Comparison of ENCODE assay signal across 30 cellular contexts in genomic region chr3:154235330-154235729, GRCh38.
A peak's percentile ranks its signal among the peaks of the same experiment; 100 is the strongest.
DNase-seq lines count a peak whose midpoint lies in the region; ATAC-seq and TF ChIP-seq lines count a peak whose summit lies in the region.
"Had no signal": no experiment of that assay in that cellular context is flagged by ENCODE, and none has a peak within 500 bp of the region (broad histone marks: within the 10 kb centered on the region; RNA-seq: fewer than 3 reads in every experiment).

No MANE protein-coding gene starts in this region.

- no peak overlapping the region for H3K4ac ChIP-seq in mesendoderm (ENCODE audit: low read depth, low read length)

- H3K9me3 Mint-ChIP-seq in endothelial cell (ENCODE audit: unreplicated experiment): no peaks in the 10 kb centered on the region
- H3K9me3 Mint-ChIP-seq: activated naive CD8-positive, alpha-beta T cell treated with anti-CD3 and anti-CD28 coated beads, Interleukin-2, amount 10 ng/mL, durations not matched to agents 7 days and 5 days; neural progenitor cell had no signal

- H3F3A ChIP-seq in PC-3 (ENCODE audit: low read length, unreplicated experiment): no peaks in the 10 kb centered on the region

- H3K79me2 ChIP-seq in PC-3 (ENCODE audit: low read length) (no peaks in the 10 kb centered on the region), mesendoderm (ENCODE audit: control insufficient read depth, insufficient read depth, low read length) (no peaks in the 10 kb centered on the region)

- H3K4me3 ChIP-seq in PC-3 (ENCODE audit: low read length) (no peak overlapping the region), mesendoderm (ENCODE audit: low read length) (no peak overlapping the region)
- H3K4me3 ChIP-seq: neural progenitor cell, sigmoid colon, thoracic aorta, uterus had no signal

- H3K4me2 ChIP-seq in PC-3 (ENCODE audit: low read length) (no peak overlapping the region), mesendoderm (ENCODE audit: low read length) (no peak overlapping the region)
- H3K4me2 ChIP-seq: neural progenitor cell had no signal

- peaks cover 4% of the 10 kb centered on the region for H3K27me3 Mint-ChIP-seq in endothelial cell (ENCODE audit: unreplicated experiment)

- H3K4me1 Mint-ChIP-seq in endothelial cell (ENCODE audit: unreplicated experiment): peaks cover 70% of the 10 kb centered on the region
- H3K4me1 Mint-ChIP-seq: activated naive CD8-positive, alpha-beta T cell treated with anti-CD3 and anti-CD28 coated beads, Interleukin-2, amount 10 ng/mL, durations not matched to agents 7 days and 5 days; neural progenitor cell had no signal

- H4K20me1 ChIP-seq in PC-3 (ENCODE audit: low read length): no peaks in the 10 kb centered on the region

- no peak overlapping the region for H3K9ac ChIP-seq in PC-3 (ENCODE audit: low read length)
- no peak overlapping the region for H3K9ac ChIP-seq in mesendoderm (ENCODE audit: low read length)
- H3K9ac ChIP-seq: neural progenitor cell had no signal

- CTCF ChIA-PET in PC-3 (lab: Charles Lee): no interaction called here

- no peak overlapping the region for H4K5ac ChIP-seq in mesendoderm (ENCODE audit: low read length)

- no peaks in the 10 kb centered on the region for H3K9me2 ChIP-seq in PC-3 (replicated peaks; ENCODE audit: low read length)

- POLR2A ChIA-PET in PC-3 (lab: Charles Lee; ENCODE audit: unreplicated experiment): no interaction called here

- WGBS in mesendoderm (ENCODE audit: extremely low coverage, insufficient coverage, low lambda C conversion rate): no CpG with 5 or more reads among the region's 1 CpG

- H2BK120ac ChIP-seq in mesendoderm (ENCODE audit: low read depth, low read length): no peak overlapping the region

- DNase-seq in ELR (ENCODE audit: low read depth) (peak; percentile 46), PC-3 (peak; percentile 13), endothelial cell (ENCODE audit: low spot score) (no peak), mesendoderm (peak; percentile 67), NCI-H2081 (lab: John Stamatoyannopoulos, UW) (no peak), sciatic nerve (ENCODE audit: low spot score) (no peak), retina (no peak)
- DNase-seq: activated CD4-positive, alpha-beta T cell treated with anti-CD3 and anti-CD28 coated beads for 48 hours; activated CD8-positive, alpha-beta memory T cell treated with anti-CD3 and anti-CD28 coated beads for 24 hours; activated effector memory CD4-positive, alpha-beta T cell treated with anti-CD3 and anti-CD28 coated beads, Interleukin-2, amount 50 U/mL, for 16 hours; activated naive CD8-positive, alpha-beta T cell treated with anti-CD3 and anti-CD28 coated beads, Interleukin-2, amount 10 ng/mL, durations not matched to agents 7 days and 5 days; activated T-cell treated with anti-CD3 and anti-CD28 coated beads, Interleukin-2, amount 50 U/mL, for 1 hour; CD4-positive, alpha-beta memory T cell; head of caudate nucleus; KBM-7; left cardiac atrium; MM.1S; NCI-H1417; NCI-H2081 treated with DMSO at 0.1 percent for 48 hours; NCI-H345; NCI-H748 treated with DMSO at 0.1 percent for 48 hours; RPMI8226; sigmoid colon; stimulated activated CD4-positive, alpha-beta T cell treated with anti-CD3 and anti-CD28 coated beads, Interleukin-15, amount 100 ng/mL, for 24 hours; stimulated activated naive CD8-positive, alpha-beta T cell treated with anti-CD3 and anti-CD28 coated beads, Interleukin-15, Interleukin-2, amounts not matched to agents 100 U/mL and 50 U/mL, for 24 hours; T-helper 2 cell; uterus had no signal

- no peak overlapping the region for H2AK5ac ChIP-seq in mesendoderm (ENCODE audit: low read length)

- H3K79me1 ChIP-seq in mesendoderm (ENCODE audit: low read length): no peaks in the 10 kb centered on the region

- no peak overlapping the region for H4K8ac ChIP-seq in mesendoderm (ENCODE audit: low read depth, low read length)

- no peak overlapping the region for H3K56ac ChIP-seq in mesendoderm (ENCODE audit: low read length)

- no peak overlapping the region for H2AFZ ChIP-seq in PC-3 (ENCODE audit: low read length)
- H2AFZ ChIP-seq: neural progenitor cell had no signal

- H2BK5ac ChIP-seq in mesendoderm (ENCODE audit: low read length): no peak overlapping the region

- H3K23ac ChIP-seq in mesendoderm (ENCODE audit: low read length): no peak overlapping the region

- H3K9me3 ChIP-seq in PC-3 (ENCODE audit: low read length): no peaks in the 10 kb centered on the region
- H3K9me3 ChIP-seq: sigmoid colon, thoracic aorta, uterus had no signal

- intact Hi-C loops in PC-3 (cut with micrococcal nuclease): no loop called here
- intact Hi-C loops in sciatic nerve (cut with DNase I): no loop called here

- H3K27me3 ChIP-seq in PC-3 (ENCODE audit: low read length): no peaks in the 10 kb centered on the region
- H3K27me3 ChIP-seq in mesendoderm (ENCODE audit: insufficient read depth, low read length, poor library complexity): no peaks in the 10 kb centered on the region
- H3K27me3 ChIP-seq: neural progenitor cell, sigmoid colon, uterus had no signal

- H3K36me3 ChIP-seq in PC-3 (ENCODE audit: low read depth, low read length) (no peaks in the 10 kb centered on the region), mesendoderm (ENCODE audit: control insufficient read depth, insufficient read depth, low read length) (no peaks in the 10 kb centered on the region)
- H3K36me3 ChIP-seq: neural progenitor cell, thoracic aorta, uterus had no signal

- H2BK15ac ChIP-seq in mesendoderm (replicated peaks; ENCODE audit: low read depth): no peak overlapping the region

- peaks cover 13% of the 10 kb centered on the region for H3K36me3 Mint-ChIP-seq in endothelial cell (ENCODE audit: low read depth, unreplicated experiment)
- H3K36me3 Mint-ChIP-seq: activated naive CD8-positive, alpha-beta T cell treated with anti-CD3 and anti-CD28 coated beads, Interleukin-2, amount 10 ng/mL, durations not matched to agents 7 days and 5 days; CD4-positive, alpha-beta memory T cell had no signal

- H3K4me3 Mint-ChIP-seq in endothelial cell (ENCODE audit: unreplicated experiment): no peak overlapping the region
- H3K4me3 Mint-ChIP-seq: activated naive CD8-positive, alpha-beta T cell treated with anti-CD3 and anti-CD28 coated beads, Interleukin-2, amount 10 ng/mL, durations not matched to agents 7 days and 5 days; CD4-positive, alpha-beta memory T cell; neural progenitor cell had no signal

- no peak for ATAC-seq in PC-3
- ATAC-seq in sciatic nerve: no peak
- no peak for ATAC-seq in HG02678 (IDR thresholded peaks at IDR 0.05; ENCODE audit: unreplicated experiment)
- ATAC-seq: left cardiac atrium; stimulated activated naive CD8-positive, alpha-beta T cell treated with anti-CD3 and anti-CD28 coated beads, Interleukin-15, Interleukin-2, amounts not matched to agents 100 U/mL and 50 U/mL, for 24 hours had no signal

- H3K27ac Mint-ChIP-seq in endothelial cell (ENCODE audit: unreplicated experiment): peak overlapping the region; percentile 95
- H3K27ac Mint-ChIP-seq: activated naive CD8-positive, alpha-beta T cell treated with anti-CD3 and anti-CD28 coated beads, Interleukin-2, amount 10 ng/mL, durations not matched to agents 7 days and 5 days; CD4-positive, alpha-beta memory T cell; neural progenitor cell had no signal

- H3K27ac ChIP-seq in PC-3 (ENCODE audit: low read length): no peak overlapping the region
- no peak overlapping the region for H3K27ac ChIP-seq in mesendoderm (ENCODE audit: low read depth, low read length)
- H3K27ac ChIP-seq: neural progenitor cell, sigmoid colon, thoracic aorta, uterus had no signal

- no TSS peak for BruUV-seq in PC-3 (replicated peaks; lab: Mats Ljungman, UMichigan)

- no peak overlapping the region for H3K18ac ChIP-seq in mesendoderm (ENCODE audit: low read length)

- peaks cover 3% of the 10 kb centered on the region; the same call in 1 of the 2 replicates for H3K4me1 ChIP-seq in PC-3 (ENCODE audit: insufficient read depth, low read length)
- no peaks in the 10 kb centered on the region for H3K4me1 ChIP-seq in mesendoderm (ENCODE audit: control insufficient read depth, low read depth, low read length)
- H3K4me1 ChIP-seq: uterus had no signal

- TF ChIP-seq CTCF in PC-3 (conservative IDR thresholded peaks at IDR 0.05; ENCODE audit: low read depth, low read length) (no peak), endothelial cell (IDR thresholded peaks at IDR 0.05; ENCODE audit: unreplicated experiment) (no peak)

Comparison
In these comparisons a context has a peak if more than half of its experiments do, and no peak if none do; other contexts are left out.
1. DNase-seq: peak in ELR (single experiment), PC-3 (single experiment) and mesendoderm (single experiment); none in endothelial cell (single experiment), NCI-H2081 (0 of 2), sciatic nerve (single experiment) and retina (single experiment).